In genomic region chr3:13114811-13115615, GRCh38 we compare ENCODE assay signal across 27 cellular contexts. TPM values are rescaled to one million over a fixed set of nuclear protein-coding genes. Genes with fewer than 3 reads are reported as not detected.
DNase-seq lines count a peak whose midpoint lies in the region; ATAC-seq, FAIRE-seq and TF ChIP-seq lines count a peak whose summit lies in the region.
"Had no signal": no experiment of that assay in that cellular context is flagged by ENCODE, and none has a peak within 500 bp of the region (broad histone marks: within the 10 kb centered on the region; RNA-seq: fewer than 3 reads in every experiment).

No MANE protein-coding gene starts in this region.

- in situ Hi-C loops in HepG2 (cut with HindIII; ENCODE audit: extremely low pct_ligation_motif_present, low pct_unique_long_range_greater_than_20kb): no loop called here

- TF ChIP-seq EP300 in HepG2 (IDR thresholded peaks at IDR 0.05; ENCODE audit: low read depth in 2 of 2, low read length in 2 of 2): no peak
- TF ChIP-seq EP300 in HepG2 (CRISPR knock-in tag; IDR thresholded peaks at IDR 0.05; ENCODE audit: borderline replicate concordance): no peak

- FAIRE-seq in HepG2 (lab: Jason Lieb, UNC): no peak
- FAIRE-seq: GM12878, H54, RCC 7860 had no signal

- peaks cover 6% of the 10 kb centered on the region for H3K4me1 Mint-ChIP-seq in activated naive CD8-positive, alpha-beta T cell treated with anti-CD3 and anti-CD28 coated beads, Interleukin-2, amount 10 ng/mL, durations not matched to agents 7 days and 5 days
- H3K4me1 Mint-ChIP-seq in activated naive CD8-positive, alpha-beta T cell treated with anti-CD3 and anti-CD28 coated beads, Interleukin-2, amount 50 U/mL, for 24 hours: peaks cover 18% of the 10 kb centered on the region

- H3K27me3 ChIP-seq in RWPE2 (ENCODE audit: insufficient read depth, poor library complexity, severe bottlenecking) (no peaks in the 10 kb centered on the region), HepG2 (ENCODE audit: control insufficient read depth in 1 of 2, insufficient read depth in 2 of 2, low read length in 2 of 2) (no peaks in the 10 kb centered on the region), testis (no peaks in the 10 kb centered on the region)

- no peak overlapping the region for H2AFZ ChIP-seq in HepG2 (ENCODE audit: low read length)

- intact Hi-C loops in HepG2 (cut with micrococcal nuclease; ENCODE audit: unreplicated experiment) (no loop called here), testis (cut with DNase I; ENCODE audit: low total_unique reads) (no loop called here)

- H3K4me3 ChIP-seq in RWPE2 (ENCODE audit: severe bottlenecking) (no peak overlapping the region), HepG2 (replicated peaks in 1 of 3; ENCODE audit: insufficient read depth in 1 of 3, low read depth in 2 of 3, low read length in 3 of 3) (no peak overlapping the region), testis (no peak overlapping the region)
- H3K4me3 ChIP-seq: GM12878, psoas muscle, smooth muscle cell had no signal

- POLR2A ChIA-PET in activated naive CD8-positive, alpha-beta T cell treated with anti-CD3 and anti-CD28 coated beads, Interleukin-2, amount 10 ng/mL, durations not matched to agents 7 days and 5 days (lab: Charles Lee): no interaction called here
- POLR2A ChIA-PET in HepG2 (lab: Yijun Ruan, JAX): no interaction called here

- no peak overlapping the region for H3K9ac ChIP-seq in HepG2 (ENCODE audit: insufficient read depth, low read depth, low read length)
- H3K9ac ChIP-seq: SK-N-SH had no signal

- H3K27ac ChIP-seq in RWPE2 (ENCODE audit: poor library complexity, severe bottlenecking) (no peak overlapping the region), HepG2 (ENCODE audit: extremely low read length, insufficient read depth, low read length) (no peak overlapping the region), testis (no peak overlapping the region)
- H3K27ac ChIP-seq: psoas muscle had no signal

- H3K4me2 ChIP-seq in HepG2 (ENCODE audit: low read depth, low read length): no peak overlapping the region
- H3K4me2 ChIP-seq: SK-N-SH, smooth muscle cell had no signal

- H3K9me3 ChIP-seq in RWPE2 (ENCODE audit: severe bottlenecking) (no peaks in the 10 kb centered on the region), HepG2 (ENCODE audit: low read length) (no peaks in the 10 kb centered on the region), testis (no peaks in the 10 kb centered on the region)
- H3K9me3 ChIP-seq: psoas muscle, SK-N-SH had no signal

- no peak overlapping the region for H3K4me3 Mint-ChIP-seq in activated naive CD8-positive, alpha-beta T cell treated with anti-CD3 and anti-CD28 coated beads, Interleukin-2, amount 10 ng/mL, durations not matched to agents 7 days and 5 days
- H3K4me3 Mint-ChIP-seq in activated naive CD8-positive, alpha-beta T cell treated with anti-CD3 and anti-CD28 coated beads, Interleukin-2, amount 50 U/mL, for 24 hours: no peak overlapping the region
- H3K4me3 Mint-ChIP-seq: activated B cell treated with CpG ODN at 0.5 μM for 24 hours; activated CD8-positive, alpha-beta T cell treated with anti-CD3 and anti-CD28 coated beads for 36 hours; CD4-positive, CD25-positive, alpha-beta regulatory T cell; effector memory CD8-positive, alpha-beta T cell had no signal

- CTCF ChIA-PET in HepG2 (lab: Yijun Ruan, JAX; ENCODE audit: low intra/inter-chr PET ratio, low total read pairs): no interaction called here

- H3K9me3 Mint-ChIP-seq in activated naive CD8-positive, alpha-beta T cell treated with anti-CD3 and anti-CD28 coated beads, Interleukin-2, amount 10 ng/mL, durations not matched to agents 7 days and 5 days: no peaks in the 10 kb centered on the region
- H3K9me3 Mint-ChIP-seq in activated naive CD8-positive, alpha-beta T cell treated with anti-CD3 and anti-CD28 coated beads, Interleukin-2, amount 50 U/mL, for 24 hours: no peaks in the 10 kb centered on the region
- H3K9me3 Mint-ChIP-seq: activated B cell treated with CpG ODN at 0.5 μM for 24 hours; activated CD8-positive, alpha-beta T cell treated with anti-CD3 and anti-CD28 coated beads for 36 hours; effector memory CD8-positive, alpha-beta T cell had no signal

- no peak for ATAC-seq in activated naive CD8-positive, alpha-beta T cell treated with anti-CD3 and anti-CD28 coated beads, Interleukin-2, amount 10 ng/mL, durations not matched to agents 7 days and 5 days (ENCODE audit: low read depth)
- no peak for ATAC-seq in activated naive CD8-positive, alpha-beta T cell treated with anti-CD3 and anti-CD28 coated beads, Interleukin-2, amount 50 U/mL, for 24 hours
- ATAC-seq in RWPE2 (ENCODE audit: low read depth) (no peak), HepG2 (peak; percentile 24), GM18520 (IDR thresholded peaks at IDR 0.05; ENCODE audit: unreplicated experiment) (no peak), GM18873 (IDR thresholded peaks at IDR 0.05; ENCODE audit: low FRiP score, unreplicated experiment) (no peak)
- ATAC-seq: activated CD8-positive, alpha-beta T cell treated with anti-CD3 and anti-CD28 coated beads for 36 hours; effector memory CD8-positive, alpha-beta T cell; GM12878; left colon; psoas muscle had no signal

- peak; percentile 19 for DNase-seq in activated naive CD8-positive, alpha-beta T cell treated with anti-CD3 and anti-CD28 coated beads, Interleukin-2, amount 10 ng/mL, durations not matched to agents 7 days and 5 days
- DNase-seq in activated naive CD8-positive, alpha-beta T cell treated with anti-CD3 and anti-CD28 coated beads, Interleukin-2, amount 50 U/mL, for 24 hours: no peak
- DNase-seq in RWPE2 (ENCODE audit: low spot score) (peak; percentile 42), HepG2 (ENCODE audit: low spot score) (no peak), testis (peak; percentile 30), NCI-H82 treated with DMSO at 0.1 percent for 48 hours (lab: John Stamatoyannopoulos, UW; ENCODE audit: unreplicated experiment) (no peak)
- DNase-seq: activated B cell treated with CpG ODN at 0.5 μM for 24 hours; activated CD8-positive, alpha-beta T cell treated with anti-CD3 and anti-CD28 coated beads for 36 hours; activated naive CD4-positive, alpha-beta T cell treated with anti-CD3 and anti-CD28 coated beads, Interleukin-2, amount 50 U/mL, for 16 hours; activated T-cell treated with anti-CD3 and anti-CD28 coated beads, Interleukin-2, amount 50 U/mL, for 1 hour; CD4-positive, CD25-positive, alpha-beta regulatory T cell; effector memory CD8-positive, alpha-beta T cell; GF-D8; Karpas-422; midbrain; NCI-H187 treated with DMSO at 0.1 percent for 48 hours; NCI-H345; psoas muscle; SK-N-SH; stimulated activated CD4-positive, alpha-beta T cell treated with anti-CD3 and anti-CD28 coated beads, Interleukin-4, amount 100 ng/mL, for 4 hours had no signal

- no TSS peak for BruUV-seq in HepG2 (replicated peaks; lab: Mats Ljungman, UMichigan)

- H3K27me3 Mint-ChIP-seq in activated naive CD8-positive, alpha-beta T cell treated with anti-CD3 and anti-CD28 coated beads, Interleukin-2, amount 10 ng/mL, durations not matched to agents 7 days and 5 days: peaks cover 4% of the 10 kb centered on the region
- H3K27me3 Mint-ChIP-seq in activated naive CD8-positive, alpha-beta T cell treated with anti-CD3 and anti-CD28 coated beads, Interleukin-2, amount 50 U/mL, for 24 hours: no peaks in the 10 kb centered on the region
- H3K27me3 Mint-ChIP-seq: activated B cell treated with CpG ODN at 0.5 μM for 24 hours; activated CD8-positive, alpha-beta T cell treated with anti-CD3 and anti-CD28 coated beads for 36 hours had no signal

- WGBS in HepG2 (ENCODE audit: low lambda C conversion rate): 78% methylated on average over 13 of the region's 16 CpGs
- WGBS in testis, 2 donors: 61 to 62% methylated on average over 16 of the region's 16 CpGs

- H3K36me3 Mint-ChIP-seq in activated naive CD8-positive, alpha-beta T cell treated with anti-CD3 and anti-CD28 coated beads, Interleukin-2, amount 10 ng/mL, durations not matched to agents 7 days and 5 days: no peaks in the 10 kb centered on the region
- H3K36me3 Mint-ChIP-seq in activated naive CD8-positive, alpha-beta T cell treated with anti-CD3 and anti-CD28 coated beads, Interleukin-2, amount 50 U/mL, for 24 hours (ENCODE audit: low read depth): no peaks in the 10 kb centered on the region
- H3K36me3 Mint-ChIP-seq: CD4-positive, CD25-positive, alpha-beta regulatory T cell had no signal

- no peaks in the 10 kb centered on the region for H3K79me2 ChIP-seq in HepG2 (ENCODE audit: insufficient read depth, low read length)

- peaks cover 22% of the 10 kb centered on the region; the same call in 1 of the 2 replicates for H4K20me1 ChIP-seq in HepG2 (ENCODE audit: insufficient read depth, low read length)

- no peak for TF ChIP-seq RAD21 in HepG2 (CRISPR knock-in tag; IDR thresholded peaks at IDR 0.05)

- no peak for TF ChIP-seq CTCF in RWPE2 (IDR thresholded peaks at IDR 0.05; ENCODE audit: poor library complexity, severe bottlenecking)
- no peak for TF ChIP-seq CTCF in HepG2 (CRISPR knock-in tag; IDR thresholded peaks at IDR 0.05)
- no peak for TF ChIP-seq CTCF in testis (IDR thresholded peaks at IDR 0.05)

- H3K36me3 ChIP-seq in RWPE2 (ENCODE audit: low read depth) (no peaks in the 10 kb centered on the region), HepG2 (replicated peaks in 1 of 2; ENCODE audit: control insufficient read depth in 1 of 2, insufficient read depth in 2 of 2, low read length in 2 of 2) (no peaks in the 10 kb centered on the region), testis (ENCODE audit: low read depth, missing control alignments) (no peaks in the 10 kb centered on the region)

- no peak for TF ChIP-seq POLR2A in HepG2 (IDR thresholded peaks at IDR 0.05; ENCODE audit: insufficient read depth in 1 of 2, low read depth in 2 of 2, low read length in 2 of 2)
- TF ChIP-seq POLR2A in testis (IDR thresholded peaks at IDR 0.05): no peak

- H3K4me1 ChIP-seq in RWPE2 (ENCODE audit: insufficient read depth, poor library complexity, severe bottlenecking) (peaks cover 9% of the 10 kb centered on the region), HepG2 (ENCODE audit: insufficient read depth, low read length) (peaks cover 21% of the 10 kb centered on the region), testis (peaks cover 10% of the 10 kb centered on the region)

- no peak overlapping the region for H3K27ac Mint-ChIP-seq in activated naive CD8-positive, alpha-beta T cell treated with anti-CD3 and anti-CD28 coated beads, Interleukin-2, amount 10 ng/mL, durations not matched to agents 7 days and 5 days
- no peak overlapping the region for H3K27ac Mint-ChIP-seq in activated naive CD8-positive, alpha-beta T cell treated with anti-CD3 and anti-CD28 coated beads, Interleukin-2, amount 50 U/mL, for 24 hours
- H3K27ac Mint-ChIP-seq: activated CD8-positive, alpha-beta T cell treated with anti-CD3 and anti-CD28 coated beads for 36 hours; effector memory CD8-positive, alpha-beta T cell had no signal

RNA-seq across cellular contexts. Expression of gene IQSEC1, which starts 41.8 kb away (rescaled TPM):
- 10 to 100 TPM; 59.5 to 64.6 TPM for total RNA-seq in activated naive CD8-positive, alpha-beta T cell treated with anti-CD3 and anti-CD28 coated beads, Interleukin-2, amount 10 ng/mL, durations not matched to agents 7 days and 5 days
- total RNA-seq in HepG2 (2016; rRNA removed; fragmentation: Illumina TruSeq; extraction: Trizol) (17.4 and 24.2 TPM in 2 replicates), testis (10 to 100 TPM; 74.3 to 89.4 TPM)
- 12.3 and 12.9 TPM in 2 replicates for total RNA-seq in HepG2 (2016; cell fraction: cytosol; rRNA removed; fragmentation: Illumina TruSeq; extraction: Trizol; ENCODE audit: low read depth)
- 17.6 and 20.3 TPM in 2 replicates for total RNA-seq in HepG2 (2016; cell fraction: insoluble cytoplasmic fraction; rRNA removed; fragmentation: Illumina TruSeq; extraction: Trizol)
- 25.6 and 28.9 TPM in 2 replicates for total RNA-seq in HepG2 (2016; cell fraction: membrane; rRNA removed; fragmentation: Illumina TruSeq; extraction: Trizol)
- 26.8 and 29.4 TPM in 2 replicates for total RNA-seq in HepG2 (2016; cell fraction: nucleus; rRNA removed; fragmentation: Illumina TruSeq; extraction: Trizol)
- polyA plus RNA-seq in HepG2 (2011; rRNA removed) (20.2 and 24.5 TPM in 2 replicates), testis (ENCODE audit: insufficient read depth, low read depth, low replicate concordance) (32.9 TPM)
- polyA plus RNA-seq in HepG2 (2011; cell fraction: cytosol; rRNA removed): 11.4 and 12.7 TPM in 2 replicates
- 77.1 and 100 TPM in 2 replicates for polyA plus RNA-seq in HepG2 (2011; cell fraction: nucleus; rRNA removed)
- polyA plus RNA-seq in HepG2 (2012): 40.4 and 47.7 TPM in 2 replicates
- 3.1 and 3.4 TPM in 2 replicates for polyA plus RNA-seq in HepG2 (2016; cell fraction: cytosol; fragmentation: Illumina TruSeq; extraction: Trizol; ENCODE audit: low read depth)
- polyA plus RNA-seq in HepG2 (2016; cell fraction: insoluble cytoplasmic fraction; fragmentation: Illumina TruSeq; extraction: Trizol; ENCODE audit: low read depth): 23.2 and 33.8 TPM in 2 replicates
- polyA plus RNA-seq in HepG2 (2016; cell fraction: membrane; fragmentation: Illumina TruSeq; extraction: Trizol; ENCODE audit: low read depth): 13.5 and 17.5 TPM in 2 replicates
- polyA plus RNA-seq in HepG2 (2016; cell fraction: nucleus; fragmentation: Illumina TruSeq; extraction: Trizol; ENCODE audit: insufficient read depth, low read depth): 57.5 and 60.4 TPM in 2 replicates
- polyA minus RNA-seq in HepG2 (2011; rRNA and poly(A)+ RNA removed; ENCODE audit: low replicate concordance): 6.5 and 33.0 TPM in 2 replicates
- polyA minus RNA-seq in HepG2 (2011; cell fraction: cytosol; rRNA and poly(A)+ RNA removed): 25.6 and 30.7 TPM in 2 replicates
- 49.3 and 52.3 TPM in 2 replicates for polyA minus RNA-seq in HepG2 (2011; cell fraction: nucleus; rRNA and poly(A)+ RNA removed)

Comparison
In these comparisons a context has a peak if more than half of its experiments do, and no peak if none do; other contexts are left out.
1. DNase-seq: peak in activated naive CD8-positive, alpha-beta T cell treated with anti-CD3 and anti-CD28 coated beads, Interleukin-2, amount 10 ng/mL, durations not matched to agents 7 days and 5 days (single experiment), RWPE2 (single experiment) and testis (single experiment); none in activated naive CD8-positive, alpha-beta T cell treated with anti-CD3 and anti-CD28 coated beads, Interleukin-2, amount 50 U/mL, for 24 hours (single experiment), HepG2 (single experiment) and NCI-H82 treated with DMSO at 0.1 percent for 48 hours (single experiment).